In genomic region chr12:22042981-22043669, GRCh38 we compare ENCODE assay signal across 1 cellular context.
TF ChIP-seq lines count a peak whose summit lies in the region.

No MANE protein-coding gene starts in this region.

TF ChIP-seq in K562, 482 proteins besides CTCF, POLR2A, EP300 and RAD21 (continued from another document):
- TF ChIP-seq CLOCK (CRISPR knock-in tag; IDR thresholded peaks at IDR 0.05; ENCODE audit: borderline replicate concordance) (no peak), SMARCA4 (IDR thresholded peaks at IDR 0.05) (0 out of 2 replicates have a peak, but pooled peaks have one; percentile 32), ATF3 (IDR thresholded peaks at IDR 0.05) (peak; percentile 21; the same call in 1 of the 2 replicates), ATF3 (CRISPR knock-in tag; conservative IDR thresholded peaks at IDR 0.05) (no peak), CEBPG (CRISPR knock-in tag; IDR thresholded peaks at IDR 0.05) (no peak), CEBPG (tag; conservative IDR thresholded peaks at IDR 0.05 in 1 of 2, IDR thresholded peaks at IDR 0.05 in 1 of 2) (0 out of 4 replicates have a peak, but pooled peaks of 1 of the 2 experiments have one; percentile 28)
